ENCODE assay signal across 13 cellular contexts in the genomic region with DNA sequence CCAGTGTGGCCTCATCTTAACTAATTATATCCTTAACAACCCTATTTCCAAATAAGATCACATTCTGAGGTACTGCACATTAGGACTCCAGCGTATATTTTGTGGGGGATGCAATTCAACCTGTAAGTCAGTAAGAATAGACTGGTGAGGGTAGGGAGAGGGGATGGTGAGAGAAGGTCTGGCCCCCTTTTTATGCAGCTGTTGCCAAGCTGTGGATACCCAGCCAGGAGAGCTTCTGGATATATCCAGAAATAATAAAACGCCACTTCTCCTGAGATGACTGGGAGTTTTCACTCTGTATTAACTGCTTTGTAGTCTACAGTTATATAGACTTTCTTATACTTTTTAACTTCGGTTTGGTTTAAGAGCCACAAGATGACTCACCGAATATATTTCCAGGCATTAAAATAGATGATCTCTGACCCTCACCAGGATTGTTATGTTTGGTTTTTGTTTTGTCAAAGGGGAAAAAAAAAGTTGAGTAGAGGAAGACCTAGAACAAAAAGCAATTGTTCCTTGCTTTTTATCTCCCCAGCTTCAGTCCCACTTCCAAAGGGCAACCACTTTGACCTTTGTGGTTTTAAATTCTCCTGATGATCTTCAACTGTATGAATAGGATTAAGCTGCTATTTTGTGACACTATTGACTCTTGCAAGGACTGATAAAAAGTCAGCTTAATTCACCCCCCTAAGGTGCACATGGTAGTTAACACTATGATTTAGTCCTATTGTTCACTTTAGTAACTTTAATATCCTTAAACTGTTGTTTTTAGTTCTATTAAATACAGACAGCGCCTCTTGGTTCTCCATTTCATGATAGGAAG. TPM values are rescaled to one million over a fixed set of nuclear protein-coding genes. Genes with fewer than 3 reads are reported as not detected.
DNase-seq lines count a peak whose midpoint lies in the region; ATAC-seq, FAIRE-seq and TF ChIP-seq lines count a peak whose summit lies in the region.
"Had no signal": no experiment of that assay in that cellular context is flagged by ENCODE, and none has a peak within 500 bp of the region (broad histone marks: within the 10 kb centered on the region; RNA-seq: fewer than 3 reads in every experiment).

No MANE protein-coding gene starts in this region.

- no peaks in the 10 kb centered on the region for H3K9me2 ChIP-seq in hepatocyte (replicated peaks; ENCODE audit: insufficient read depth)

- H4K20me1 ChIP-seq in hepatocyte (ENCODE audit: insufficient read depth, poor library complexity, severe bottlenecking) = no peaks in the 10 kb centered on the region

- H3K27me3 ChIP-seq in adipocyte (replicated peaks; ENCODE audit: control insufficient read depth, insufficient read depth, low read length) (no peaks in the 10 kb centered on the region), hepatocyte (no peaks in the 10 kb centered on the region), skeletal muscle satellite cell (ENCODE audit: control insufficient read depth, insufficient read depth, low read length) (no peaks in the 10 kb centered on the region)
- H3K27me3 ChIP-seq: suprapubic skin had no signal

- no peak for FAIRE-seq in HTR-8/SVneo (lab: Jason Lieb, UNC)

- H3K9ac ChIP-seq in adipocyte (ENCODE audit: low read length) = no peak overlapping the region
- no peak overlapping the region for H3K9ac ChIP-seq in skeletal muscle satellite cell (ENCODE audit: low read depth, low read length)

- H2AFZ ChIP-seq in hepatocyte = no peak overlapping the region

- no peak for TF ChIP-seq CTCF in hepatocyte (IDR thresholded peaks at IDR 0.05; ENCODE audit: poor library complexity)

- DNase-seq in HTR-8/SVneo (ENCODE audit: insufficient read length, low spot score) (peak; percentile 3), adipocyte (ENCODE audit: low read depth) (peak; percentile 34), hepatocyte (ENCODE audit: low spot score) (no peak), NCI-H1930 (lab: John Stamatoyannopoulos, UW) (no peak), NCI-H1092 (lab: John Stamatoyannopoulos, UW) (no peak), germinal center (ENCODE audit: low spot score) (no peak)
- DNase-seq: activated T-cell treated with anti-CD3 and anti-CD28 coated beads, Interleukin-2, amount 50 U/mL, for 1 hour; DMS79 treated with DMSO at 0.1 percent for 48 hours; NCI-H446; T-helper 1 cell had no signal

- WGBS in hepatocyte (ENCODE audit: low lambda C conversion rate, missing lambda C conversion rate) = 48% methylated on average over 5 of the region's 5 CpGs

- H3K4me3 ChIP-seq in adipocyte (ENCODE audit: low read length) (no peak overlapping the region), hepatocyte (no peak overlapping the region), skeletal muscle satellite cell (ENCODE audit: low read length) (no peak overlapping the region)
- H3K4me3 ChIP-seq: suprapubic skin had no signal

- H3K4me1 ChIP-seq in adipocyte (ENCODE audit: control insufficient read depth, insufficient read depth, low read length) (peaks cover 12% of the 10 kb centered on the region), hepatocyte (ENCODE audit: insufficient read depth) (peaks cover 24% of the 10 kb centered on the region), skeletal muscle satellite cell (ENCODE audit: control insufficient read depth, insufficient read depth, low read length) (peaks cover 34% of the 10 kb centered on the region)

- H3K4me2 ChIP-seq in hepatocyte = no peak overlapping the region
- peak overlapping the region; percentile 55 for H3K4me2 ChIP-seq in skeletal muscle satellite cell (ENCODE audit: low read length)

- H3K27ac ChIP-seq in hepatocyte = peak overlapping the region; percentile 71
- H3K27ac ChIP-seq: suprapubic skin had no signal

- no peaks in the 10 kb centered on the region for H3K9me3 ChIP-seq in adipocyte (ENCODE audit: control insufficient read depth, low read length)
- no peaks in the 10 kb centered on the region for H3K9me3 ChIP-seq in hepatocyte (ENCODE audit: low read depth)
- H3K9me3 ChIP-seq in skeletal muscle satellite cell (replicated peaks; ENCODE audit: low read length) = no peaks in the 10 kb centered on the region
- H3K9me3 ChIP-seq: suprapubic skin had no signal

- H3K36me3 ChIP-seq in adipocyte (ENCODE audit: control insufficient read depth, insufficient read depth, low read length, severe bottlenecking) = peaks cover 10% of the 10 kb centered on the region
- H3K36me3 ChIP-seq in hepatocyte (replicated peaks; ENCODE audit: insufficient read depth, low read depth) = no peaks in the 10 kb centered on the region
- no peaks in the 10 kb centered on the region for H3K36me3 ChIP-seq in skeletal muscle satellite cell (ENCODE audit: insufficient read depth, low read length)

- peaks cover 6% of the 10 kb centered on the region for H3K79me2 ChIP-seq in hepatocyte

- no peak for ATAC-seq in HG02938 (IDR thresholded peaks at IDR 0.05; ENCODE audit: unreplicated experiment)

RNA-seq across cellular contexts. Expression of gene NEK3, which starts 3.1 kb away (rescaled TPM):
- 11.0 and 11.2 TPM in 2 replicates for total RNA-seq in hepatocyte
- 11.0 and 15.3 TPM in 2 replicates for polyA plus RNA-seq in hepatocyte
- total RNA-seq in skeletal muscle satellite cell (2012; rRNA removed) = 5.3 and 5.9 TPM in 2 replicates

RNA-seq across cellular contexts. Expression of gene NEK5, which starts 33.6 kb away (rescaled TPM):
- total RNA-seq in hepatocyte = 1.1 and 1.3 TPM in 2 replicates
- polyA plus RNA-seq in hepatocyte = 1.2 and 1.3 TPM in 2 replicates
- under 0.01 and 0.22 TPM in 2 replicates for total RNA-seq in skeletal muscle satellite cell (2012; rRNA removed)

Comparison
In these comparisons a context has a peak if more than half of its experiments do, and no peak if none do; other contexts are left out.
1. DNase-seq: peak in HTR-8/SVneo (single experiment) and adipocyte (single experiment); none in hepatocyte (single experiment), NCI-H1930 (0 of 2), NCI-H1092 (single experiment) and germinal center (single experiment).